1 cellular context compared by ENCODE assay signal in the genomic region with DNA sequence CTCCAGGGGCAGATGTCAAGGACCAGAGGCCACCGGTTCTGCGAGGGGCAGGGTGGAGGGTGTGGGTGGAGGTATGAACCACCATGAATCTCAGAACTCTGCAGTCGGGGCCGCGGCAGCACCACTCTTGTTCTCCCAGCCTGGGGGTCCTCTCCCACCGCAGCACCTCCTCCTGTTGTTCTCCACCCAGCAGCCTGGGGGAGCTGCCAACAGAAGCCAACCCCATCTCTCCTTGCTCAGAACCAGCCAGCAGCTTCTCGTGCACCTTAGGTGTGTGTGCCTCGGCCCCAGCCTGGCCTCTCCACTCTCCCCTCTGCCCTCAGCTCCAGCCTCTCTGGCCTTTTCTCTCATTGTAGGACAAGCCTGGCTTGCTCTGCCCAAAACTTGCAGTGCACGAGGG.
TF ChIP-seq lines count a peak whose summit lies in the region.

No MANE protein-coding gene starts in this region.

TF ChIP-seq in HepG2, 621 proteins besides CTCF, POLR2A, EP300 and RAD21:
- 0 out of 2 replicates have a peak, but pooled peaks have one; percentile 22 for TF ChIP-seq STAG1 (CRISPR knock-in tag; IDR thresholded peaks at IDR 0.05)
- TF ChIP-seq, protein P1, sequence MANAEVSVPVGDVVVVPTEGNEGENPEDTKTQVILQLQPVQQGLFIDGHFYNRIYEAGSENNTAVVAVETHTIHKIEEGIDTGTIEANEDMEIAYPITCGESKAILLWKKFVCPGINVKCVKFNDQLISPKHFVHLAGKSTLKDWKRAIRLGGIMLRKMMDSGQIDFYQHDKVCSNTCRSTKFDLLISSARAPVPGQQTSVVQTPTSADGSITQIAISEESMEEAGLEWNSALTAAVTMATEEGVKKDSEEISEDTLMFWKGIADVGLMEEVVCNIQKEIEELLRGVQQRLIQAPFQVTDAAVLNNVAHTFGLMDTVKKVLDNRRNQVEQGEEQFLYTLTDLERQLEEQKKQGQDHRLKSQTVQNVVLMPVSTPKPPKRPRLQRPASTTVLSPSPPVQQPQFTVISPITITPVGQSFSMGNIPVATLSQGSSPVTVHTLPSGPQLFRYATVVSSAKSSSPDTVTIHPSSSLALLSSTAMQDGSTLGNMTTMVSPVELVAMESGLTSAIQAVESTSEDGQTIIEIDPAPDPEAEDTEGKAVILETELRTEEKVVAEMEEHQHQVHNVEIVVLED (CRISPR knock-in tag; IDR thresholded peaks at IDR 0.05; ENCODE audit: borderline replicate concordance): no peak
